ENCODE assay signal across 12 cellular contexts in the genomic region with DNA sequence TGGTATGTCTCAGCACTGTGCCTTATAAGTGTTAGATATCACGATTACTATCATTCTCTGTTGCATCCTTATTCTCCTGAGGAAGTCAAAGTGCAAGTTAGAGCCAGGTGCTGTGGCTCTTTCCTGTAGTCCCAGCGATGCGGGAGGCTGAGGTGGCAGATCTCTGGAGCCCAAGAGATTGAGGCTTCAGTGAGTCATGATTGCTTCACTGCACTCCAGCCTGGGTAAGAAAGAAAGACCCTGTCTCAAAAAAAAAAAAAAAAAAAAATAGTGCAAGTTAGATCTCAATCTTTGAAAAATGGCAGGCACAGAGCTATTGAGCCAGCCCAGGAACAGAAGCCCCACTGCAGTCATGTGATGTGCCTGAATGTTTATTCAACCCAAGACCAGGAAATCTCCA.
DNase-seq lines count a peak whose midpoint lies in the region; TF ChIP-seq lines count a peak whose summit lies in the region.
"Had no signal": no experiment of that assay in that cellular context is flagged by ENCODE, and none has a peak within 500 bp of the region (broad histone marks: within the 10 kb centered on the region; RNA-seq: fewer than 3 reads in every experiment).

No MANE protein-coding gene starts in this region.

- H3K4me1 ChIP-seq in BLaER1 treated with 17β-estradiol and CSF1 and Interleukin-3, amounts not matched to agents 10 nM and 100 nM: peaks cover 9 to 34% (median 21%) of the 10 kb centered on the region in 10 experiments
- no peaks in the 10 kb centered on the region for H3K4me1 ChIP-seq in tibial nerve
- H3K4me1 ChIP-seq: HAP-1 had no signal

- no peak for TF ChIP-seq EP300 in tibial nerve (IDR thresholded peaks at IDR 0.05)

- H3K4me2 ChIP-seq in BLaER1 treated with 17β-estradiol and CSF1 and Interleukin-3, amounts not matched to agents 10 nM and 100 nM: peak overlapping the region; percentile 3 to 66 (median 49); a peak in 17 of 22 replicates

- peaks cover 8 to 18% (median 14%) of the 10 kb centered on the region in 11 experiments; a peak in 21 of 22 replicates for H3K9me3 ChIP-seq in BLaER1 treated with 17β-estradiol and CSF1 and Interleukin-3, amounts not matched to agents 10 nM and 100 nM (replicated peaks in 1 of 11)
- no peaks in the 10 kb centered on the region for H3K9me3 ChIP-seq in tibial nerve
- H3K9me3 ChIP-seq: HAP-1 had no signal

- TF ChIP-seq POLR2A in NB4 (IDR thresholded peaks at IDR 0.05; ENCODE audit: extremely low read depth, insufficient read length) (no peak), tibial nerve (IDR thresholded peaks at IDR 0.05) (no peak)

- no peak overlapping the region for H3K4me3 ChIP-seq in BLaER1 treated with 17β-estradiol and CSF1 and Interleukin-3, amounts not matched to agents 10 nM and 100 nM
- H3K4me3 ChIP-seq in NB4 (ENCODE audit: low read depth, low read length): no peak overlapping the region
- no peak overlapping the region for H3K4me3 ChIP-seq in epithelial cell of esophagus (ENCODE audit: low read length)
- H3K4me3 ChIP-seq in tibial nerve: no peak overlapping the region
- H3K4me3 ChIP-seq: HAP-1 had no signal

- no peak for TF ChIP-seq CTCF in NB4 (IDR thresholded peaks at IDR 0.05; ENCODE audit: low read depth, low read length)
- no peak for TF ChIP-seq CTCF in epithelial cell of esophagus (IDR thresholded peaks at IDR 0.05; ENCODE audit: insufficient read depth, low read depth, low read length, missing control alignments)
- TF ChIP-seq CTCF in tibial nerve (IDR thresholded peaks at IDR 0.05): no peak

- no peaks in the 10 kb centered on the region for H3K36me3 ChIP-seq in BLaER1 treated with 17β-estradiol and CSF1 and Interleukin-3, amounts not matched to agents 10 nM and 100 nM
- H3K36me3 ChIP-seq in tibial nerve: no peaks in the 10 kb centered on the region
- H3K36me3 ChIP-seq: HAP-1 had no signal

- WGBS in tibial nerve, 2 donors: 86 to 90% methylated on average over 3 of the region's 3 CpGs

- no peaks in the 10 kb centered on the region for H4K20me1 ChIP-seq in BLaER1 treated with 17β-estradiol and CSF1 and Interleukin-3, amounts not matched to agents 10 nM and 100 nM

- DNase-seq in Daoy (ENCODE audit: low read depth) (peak; percentile 6), NB4 (ENCODE audit: low read depth) (peak; percentile 4), epithelial cell of esophagus (ENCODE audit: low read depth) (peak; percentile 18), activated gamma-delta T cell treated with Interleukin-2 at 50 U/mL for 16 hours (no peak), NCI-H446 (lab: John Stamatoyannopoulos, UW) (no peak), tibial nerve (ENCODE audit: low spot score in 2 of 2) (no peak)
- DNase-seq: CD8-positive, alpha-beta T cell; COR-L47; DMS153; GOT3 had no signal

- H3K27me3 ChIP-seq in BLaER1 treated with 17β-estradiol and CSF1 and Interleukin-3, amounts not matched to agents 10 nM and 100 nM: no peaks in the 10 kb centered on the region
- H3K27me3 ChIP-seq in tibial nerve: no peaks in the 10 kb centered on the region

- 0 out of 22 replicates have a peak overlapping the region, but pooled peaks of 1 of the 11 experiments have one; percentile 10 for H3K9ac ChIP-seq in BLaER1 treated with 17β-estradiol and CSF1 and Interleukin-3, amounts not matched to agents 10 nM and 100 nM

- peak overlapping the region in 8 of 11 experiments; percentile 43 to 74 (median 61); a peak in 16 of 22 replicates for H3K27ac ChIP-seq in BLaER1 treated with 17β-estradiol and CSF1 and Interleukin-3, amounts not matched to agents 10 nM and 100 nM
- no peak overlapping the region for H3K27ac ChIP-seq in tibial nerve

Comparison
In these comparisons a context has a peak if more than half of its experiments do, and no peak if none do; other contexts are left out.
1. H3K27ac ChIP-seq: peak in BLaER1 treated with 17β-estradiol and CSF1 and Interleukin-3, amounts not matched to agents 10 nM and 100 nM (8 of 11); none in tibial nerve (0 of 4).
2. DNase-seq: peak in Daoy (single experiment), NB4 (single experiment) and epithelial cell of esophagus (single experiment); none in activated gamma-delta T cell treated with Interleukin-2 at 50 U/mL for 16 hours (single experiment), NCI-H446 (0 of 2) and tibial nerve (0 of 2).